ENCODE assay signal across 7 cellular contexts in genomic region chr17:21348926-21349261, GRCh38. TPM values are rescaled to one million over a fixed set of nuclear protein-coding genes. Genes with fewer than 3 reads are reported as not detected.
"Had no signal": no experiment of that assay in that cellular context is flagged by ENCODE, and none has a peak within 500 bp of the region (broad histone marks: within the 10 kb centered on the region; RNA-seq: fewer than 3 reads in every experiment).

No MANE protein-coding gene starts in this region.

RNA-seq across cellular contexts. Expression of gene KCNJ12, which starts 27.3 kb away (rescaled TPM):
- total RNA-seq: activated CD4-positive, alpha-beta T cell treated with anti-CD3 and anti-CD28 coated beads, Interleukin-2, amount 10 ng/mL, durations not matched to agents 24 days and 14 days; activated CD8-positive, alpha-beta memory T cell treated with anti-CD3 and anti-CD28 coated beads for 36 hours; activated CD8-positive, alpha-beta T cell treated with anti-CD3 and anti-CD28 coated beads for 36 hours; activated naive CD4-positive, alpha-beta T cell treated with anti-CD3 and anti-CD28 coated beads for 36 hours; activated naive CD4-positive, alpha-beta T cell treated with anti-CD3 and anti-CD28 coated beads, Interleukin-2, amount 50 U/mL, for 72 hours; activated T-helper 2 cell treated with anti-CD3 and anti-CD28 coated beads, Interferon-gamma antibody, Interleukin-2, Interleukin-4, amounts not matched to agents 10 μg/mL and 5 μg/mL and 100 μg/mL, durations not matched to agents 14 hours and 24 hours and 36 hours; RPMI7951 had no signal
